10 cellular contexts compared by ENCODE assay signal in genomic region chr1:84598846-84599741, GRCh38. TPM values are rescaled to one million over a fixed set of nuclear protein-coding genes. Genes with fewer than 3 reads are reported as not detected.
DNase-seq lines count a peak whose midpoint lies in the region; ATAC-seq and TF ChIP-seq lines count a peak whose summit lies in the region.
"Had no signal": no experiment of that assay in that cellular context is flagged by ENCODE, and none has a peak within 500 bp of the region (broad histone marks: within the 10 kb centered on the region; RNA-seq: fewer than 3 reads in every experiment).

No MANE protein-coding gene starts in this region.

- TF ChIP-seq EP300 in suprapubic skin (IDR thresholded peaks at IDR 0.05): no peak

- peak; percentile 74 for ATAC-seq in HG02840 (IDR thresholded peaks at IDR 0.05; ENCODE audit: low FRiP score, unreplicated experiment)
- no peak for ATAC-seq in effector memory CD8-positive, alpha-beta T cell (replicated peaks)

- TF ChIP-seq CTCF in suprapubic skin (IDR thresholded peaks at IDR 0.05): no peak

- H3K9me3 ChIP-seq in suprapubic skin: no peaks in the 10 kb centered on the region

- 52% methylated on average over 5 of the region's 5 CpGs for WGBS in suprapubic skin

- H3K36me3 Mint-ChIP-seq in effector memory CD8-positive, alpha-beta T cell (ENCODE audit: insufficient read depth): no peaks in the 10 kb centered on the region

- no peak for TF ChIP-seq POLR2A in suprapubic skin (IDR thresholded peaks at IDR 0.05)

- DNase-seq in NCI-H2227 (lab: John Stamatoyannopoulos, UW; ENCODE audit: unreplicated experiment): peak; percentile 28
- DNase-seq in NCI-H2227 treated with DMSO at 0.1 percent for 48 hours (lab: John Stamatoyannopoulos, UW): no peak
- DNase-seq in RPMI7951 (ENCODE audit: low read depth): peak; percentile 87
- peak; percentile 43 for DNase-seq in inferior parietal cortex (ENCODE audit: extremely low spot score)
- DNase-seq in stimulated activated naive CD4-positive, alpha-beta T cell (lab: John Stamatoyannopoulos, UW): no peak
- no peak for DNase-seq in effector memory CD8-positive, alpha-beta T cell
- no peak for DNase-seq in suprapubic skin (ENCODE audit: low spot score in 2 of 2)

- H3K27ac ChIP-seq in suprapubic skin: no peak overlapping the region
- H3K27ac ChIP-seq: 22Rv1, parathyroid adenoma had no signal

- peaks cover 0 to 7% of the 10 kb centered on the region in 2 donors for H3K27me3 Mint-ChIP-seq in effector memory CD8-positive, alpha-beta T cell

- no peak overlapping the region for H3K4me3 Mint-ChIP-seq in effector memory CD8-positive, alpha-beta T cell

- no peak overlapping the region for H3K4me3 ChIP-seq in suprapubic skin

- H3K27ac Mint-ChIP-seq in effector memory CD8-positive, alpha-beta T cell: no peak overlapping the region

- H3K36me3 ChIP-seq in suprapubic skin: no peaks in the 10 kb centered on the region

- no peaks in the 10 kb centered on the region for H3K4me1 Mint-ChIP-seq in effector memory CD8-positive, alpha-beta T cell (ENCODE audit: low read depth in 2 of 2)

- peaks cover 9% of the 10 kb centered on the region for H3K4me1 ChIP-seq in suprapubic skin
- H3K4me1 ChIP-seq: parathyroid adenoma had no signal

- no peaks in the 10 kb centered on the region for H3K9me3 Mint-ChIP-seq in effector memory CD8-positive, alpha-beta T cell

- no peaks in the 10 kb centered on the region for H3K27me3 ChIP-seq in suprapubic skin

RNA-seq across cellular contexts. Expression of gene CTBS, which starts 24.9 kb away (rescaled TPM):
- total RNA-seq in RPMI7951 (2014; rRNA removed; shearing (Covaris generic)): 18.6 and 29.0 TPM in 2 replicates
- total RNA-seq in suprapubic skin: 10 to 100 TPM; 13.4 to 17.9 (median 15.3) TPM

Comparison
In these comparisons a context has a peak if more than half of its experiments do, and no peak if none do; other contexts are left out.
1. DNase-seq: peak in NCI-H2227 (single experiment), RPMI7951 (single experiment) and inferior parietal cortex (single experiment); none in NCI-H2227 treated with DMSO at 0.1 percent for 48 hours (single experiment), stimulated activated naive CD4-positive, alpha-beta T cell (0 of 6), effector memory CD8-positive, alpha-beta T cell (0 of 3) and suprapubic skin (0 of 2).